11 cellular contexts compared by ENCODE assay signal in genomic region chr2:39838589-39838988, GRCh38. TPM values are rescaled to one million over a fixed set of nuclear protein-coding genes. Genes with fewer than 3 reads are reported as not detected.
A peak's percentile ranks its signal among the peaks of the same experiment; 100 is the strongest.
DNase-seq lines count a peak whose midpoint lies in the region; ATAC-seq, FAIRE-seq and TF ChIP-seq lines count a peak whose summit lies in the region.
"Had no signal": no experiment of that assay in that cellular context is flagged by ENCODE, and none has a peak within 500 bp of the region (broad histone marks: within the 10 kb centered on the region; RNA-seq: fewer than 3 reads in every experiment).

No MANE protein-coding gene starts in this region.

- TF ChIP-seq EP300 in GM12878 (IDR thresholded peaks at IDR 0.05; ENCODE audit: borderline replicate concordance in 1 of 2, control insufficient read depth in 1 of 2, low read depth in 2 of 2, low read length in 2 of 2): no peak
- no peak for TF ChIP-seq EP300 in tibial nerve (IDR thresholded peaks at IDR 0.05)

- DNase-seq in GM12878 (ENCODE audit: low read depth, low spot score): no peak
- no peak for DNase-seq in natural killer cell treated with Interleukin-12 subunit alpha and Interleukin-12 subunit beta and Interleukin-15 and Interleukin-18, amount 100 ng/mL, for 72 hours (ENCODE audit: low spot score)
- DNase-seq in putamen (ENCODE audit: low spot score): no peak
- DNase-seq in tibial nerve (ENCODE audit: low spot score in 2 of 2): no peak
- DNase-seq: NCI-H1092, NCI-H187 treated with DMSO at 0.1 percent for 48 hours had no signal

- H3K27ac ChIP-seq in BLaER1 treated with 17β-estradiol and CSF1 and Interleukin-3, amounts not matched to agents 10 nM and 100 nM: peak overlapping the region in 4 of 11 experiments; percentile 13 to 41 (median 28); a peak in 4 of 22 replicates
- H3K27ac ChIP-seq in GM12878 (ENCODE audit: control insufficient read depth, insufficient read depth): no peak overlapping the region
- H3K27ac ChIP-seq in tibial nerve: no peak overlapping the region

- TF ChIP-seq POLR2A in GM12878 (IDR thresholded peaks at IDR 0.05; ENCODE audit: low read depth, low read length) (no peak), tibial nerve (IDR thresholded peaks at IDR 0.05) (no peak)

- no peak overlapping the region for H3K4me3 ChIP-seq in BLaER1 treated with 17β-estradiol and CSF1 and Interleukin-3, amounts not matched to agents 10 nM and 100 nM
- H3K4me3 ChIP-seq in GM12878 (no peak overlapping the region), tibial nerve (no peak overlapping the region)

- no peak overlapping the region for H3K4me3 Mint-ChIP-seq in natural killer cell treated with Interleukin-12 subunit alpha and Interleukin-12 subunit beta and Interleukin-15 and Interleukin-18, amount 100 ng/mL, for 72 hours
- H3K4me3 Mint-ChIP-seq: CD4-positive, CD25-positive, alpha-beta regulatory T cell had no signal

- no peak overlapping the region for H3K27ac Mint-ChIP-seq in natural killer cell treated with Interleukin-12 subunit alpha and Interleukin-12 subunit beta and Interleukin-15 and Interleukin-18, amount 100 ng/mL, for 72 hours
- H3K27ac Mint-ChIP-seq: CD4-positive, CD25-positive, alpha-beta regulatory T cell had no signal

- POLR2A ChIA-PET in GM12878 (lab: Charles Lee): no interaction called here

- H3K36me3 Mint-ChIP-seq in natural killer cell treated with Interleukin-12 subunit alpha and Interleukin-12 subunit beta and Interleukin-15 and Interleukin-18, amount 100 ng/mL, for 72 hours: no peaks in the 10 kb centered on the region
- H3K36me3 Mint-ChIP-seq: CD4-positive, CD25-positive, alpha-beta regulatory T cell had no signal

- ATAC-seq in HG02642 (IDR thresholded peaks at IDR 0.05; ENCODE audit: poor library complexity, unreplicated experiment): peak; percentile 12
- peak; percentile 16; the same call in 2 of the 3 replicates for ATAC-seq in GM12878
- peak; percentile 32 to 33 for ATAC-seq in natural killer cell treated with Interleukin-12 subunit alpha and Interleukin-12 subunit beta and Interleukin-15 and Interleukin-18, amount 100 ng/mL, for 72 hours
- ATAC-seq in HG03159 (IDR thresholded peaks at IDR 0.05; ENCODE audit: unreplicated experiment): no peak
- ATAC-seq in HG02763 (IDR thresholded peaks at IDR 0.05; ENCODE audit: unreplicated experiment): no peak

- 73% methylated on average over 3 of the region's 3 CpGs for WGBS in GM12878 (ENCODE audit: insufficient coverage, insufficient replicate concordance, low lambda C conversion rate, missing lambda C conversion rate)
- WGBS in tibial nerve, 2 donors: 86 to 87% methylated on average over 3 of the region's 3 CpGs

- H3K4me2 ChIP-seq in BLaER1 treated with 17β-estradiol and CSF1 and Interleukin-3, amounts not matched to agents 10 nM and 100 nM: peak overlapping the region in 8 of 11 experiments; percentile 29 to 64 (median 53); a peak in 15 of 22 replicates
- no peak overlapping the region for H3K4me2 ChIP-seq in GM12878 (ENCODE audit: control insufficient read depth, insufficient read depth)

- TF ChIP-seq RAD21 in GM12878 (IDR thresholded peaks at IDR 0.05; ENCODE audit: insufficient read depth, low read depth, low read length): no peak

- H3K27me3 Mint-ChIP-seq in natural killer cell treated with Interleukin-12 subunit alpha and Interleukin-12 subunit beta and Interleukin-15 and Interleukin-18, amount 100 ng/mL, for 72 hours: peaks cover 0 to 21% of the 10 kb centered on the region in 2 donors

- H4K20me1 ChIP-seq in BLaER1 treated with 17β-estradiol and CSF1 and Interleukin-3, amounts not matched to agents 10 nM and 100 nM: no peaks in the 10 kb centered on the region
- no peaks in the 10 kb centered on the region for H4K20me1 ChIP-seq in GM12878 (ENCODE audit: control insufficient read depth, insufficient read depth)

- intact Hi-C loops in GM12878 (cut with micrococcal nuclease; ENCODE audit: unreplicated experiment): no loop called here

- CTCF ChIA-PET in GM12878 (lab: Yijun Ruan, JAX): interaction anchor here (1.1 to 2.1 kb wide), 3 partner anchors 10 to 64 kb away, joined by 3 to 9 read pairs (median 6); no protein-coding TSS in a partner anchor

- peaks cover 0 to 24% (median 17%) of the 10 kb centered on the region in 10 experiments; a peak in 13 of 20 replicates for H3K4me1 ChIP-seq in BLaER1 treated with 17β-estradiol and CSF1 and Interleukin-3, amounts not matched to agents 10 nM and 100 nM
- H3K4me1 ChIP-seq in GM12878 (ENCODE audit: control insufficient read depth, insufficient read depth, low read length) (no peaks in the 10 kb centered on the region), tibial nerve (no peaks in the 10 kb centered on the region)

- FAIRE-seq in GM12878 (lab: Jason Lieb, UNC): no peak

- SMC1A ChIA-PET in GM12878 (lab: Charles Lee; ENCODE audit: uncharacterized antibody, unreplicated experiment): interaction anchor here (1.4 kb wide), 1 partner anchor 716 kb away, joined by 4 read pairs; no protein-coding TSS in a partner anchor

- in situ Hi-C loops in GM12878 (cut with MboI): no loop called here

- RAD21 ChIA-PET in GM12878 (lab: Charles Lee; ENCODE audit: unreplicated experiment): interaction anchor here (0.9 kb wide), 1 partner anchor 13 kb away, joined by 3 read pairs; no protein-coding TSS in a partner anchor

- no peaks in the 10 kb centered on the region for H3K27me3 ChIP-seq in BLaER1 treated with 17β-estradiol and CSF1 and Interleukin-3, amounts not matched to agents 10 nM and 100 nM
- H3K27me3 ChIP-seq in GM12878 (replicated peaks in 1 of 2; ENCODE audit: control insufficient read depth in 2 of 2, insufficient read depth in 2 of 2, low read length in 1 of 2) (no peaks in the 10 kb centered on the region), tibial nerve (no peaks in the 10 kb centered on the region)

- H3K9me3 Mint-ChIP-seq in natural killer cell treated with Interleukin-12 subunit alpha and Interleukin-12 subunit beta and Interleukin-15 and Interleukin-18, amount 100 ng/mL, for 72 hours: no peaks in the 10 kb centered on the region

- no peak overlapping the region for H3K9ac ChIP-seq in BLaER1 treated with 17β-estradiol and CSF1 and Interleukin-3, amounts not matched to agents 10 nM and 100 nM
- no peak overlapping the region for H3K9ac ChIP-seq in GM12878 (ENCODE audit: control insufficient read depth, insufficient read depth, low read length)

- TF ChIP-seq CTCF in GM12878 (IDR thresholded peaks at IDR 0.05 in 2 of 3, conservative IDR thresholded peaks at IDR 0.05 in 1 of 3; ENCODE audit: control insufficient read depth in 2 of 3, extremely low read depth in 1 of 3, insufficient read depth in 1 of 3, low read depth in 3 of 3, low read length in 3 of 3) (no peak), tibial nerve (IDR thresholded peaks at IDR 0.05) (no peak)

- no peaks in the 10 kb centered on the region for H3K79me2 ChIP-seq in GM12878 (ENCODE audit: control insufficient read depth, insufficient read depth, low read length)

- H3K4me1 Mint-ChIP-seq in natural killer cell treated with Interleukin-12 subunit alpha and Interleukin-12 subunit beta and Interleukin-15 and Interleukin-18, amount 100 ng/mL, for 72 hours (ENCODE audit: low read depth in 2 of 2): no peaks in the 10 kb centered on the region
- H3K4me1 Mint-ChIP-seq: CD4-positive, CD25-positive, alpha-beta regulatory T cell had no signal

- no TSS peak for BruUV-seq in GM12878 (replicated peaks; lab: Mats Ljungman, UMichigan)

- H3K9me3 ChIP-seq in BLaER1 treated with 17β-estradiol and CSF1 and Interleukin-3, amounts not matched to agents 10 nM and 100 nM (replicated peaks in 1 of 11): peaks cover 28 to 46% (median 34%) of the 10 kb centered on the region in 11 experiments
- no peaks in the 10 kb centered on the region for H3K9me3 ChIP-seq in GM12878 (replicated peaks; ENCODE audit: control insufficient read depth, insufficient read depth, low read length)
- peaks cover 0 to 22% (median 5%) of the 10 kb centered on the region in 4 donors for H3K9me3 ChIP-seq in tibial nerve

- H3K36me3 ChIP-seq in BLaER1 treated with 17β-estradiol and CSF1 and Interleukin-3, amounts not matched to agents 10 nM and 100 nM: peaks cover 0 to 2% (median 0%) of the 10 kb centered on the region in 11 experiments; a peak in 1 of 22 replicates
- H3K36me3 ChIP-seq in GM12878 (ENCODE audit: control insufficient read depth in 2 of 2, insufficient read depth in 2 of 2, low read length in 1 of 2) (no peaks in the 10 kb centered on the region), tibial nerve (no peaks in the 10 kb centered on the region)

- no peak overlapping the region for H2AFZ ChIP-seq in GM12878 (ENCODE audit: control insufficient read depth, low read depth, low read length)

TF ChIP-seq in GM12878, 131 proteins besides CTCF, POLR2A, EP300 and RAD21 (continues in another document):
- no peak for TF ChIP-seq ZNF24 (IDR thresholded peaks at IDR 0.05)
- no peak for TF ChIP-seq ZNF622 (IDR thresholded peaks at IDR 0.05)
- TF ChIP-seq ZZZ3 (IDR thresholded peaks at IDR 0.05; ENCODE audit: control insufficient read depth, insufficient read length, low read depth): no peak
- no peak for TF ChIP-seq ATF3 (IDR thresholded peaks at IDR 0.05; ENCODE audit: borderline replicate concordance, extremely low read depth, low read depth, low read length)
- no peak for TF ChIP-seq RCOR1 (conservative IDR thresholded peaks at IDR 0.05; ENCODE audit: low read depth, low read length)

RNA-seq across cellular contexts. Expression of gene THUMPD2, which starts 59.5 kb away (rescaled TPM):
- total RNA-seq in GM12878 (2013; cell fraction: nucleolus; rRNA removed): 45.6 and 47.7 TPM in 2 replicates
- total RNA-seq in GM12878 (2014; rRNA removed): 13.7 and 17.8 TPM in 2 replicates
- 18.3 and 19.7 TPM in 2 replicates for total RNA-seq in GM12878 (2014; rRNA removed; fragmentation: Illumina TruSeq; extraction: Trizol)
- total RNA-seq in GM12878 (2021): 10.3 and 10.7 TPM in 2 replicates
- 10.2 TPM for polyA plus RNA-seq in GM12878 (2011; ENCODE audit: low read depth)
- polyA plus RNA-seq in GM12878 (2011; rRNA removed): 19.3 and 28.5 TPM in 2 replicates
- 5.6 and 6.5 TPM in 2 replicates for polyA plus RNA-seq in GM12878 (2011; cell fraction: cytosol; rRNA removed)
- polyA plus RNA-seq in GM12878 (2011; cell fraction: nucleus; rRNA removed): 15.4 and 17.9 TPM in 2 replicates
- polyA plus RNA-seq in GM12878 (2012): 11.7 and 12.6 TPM in 2 replicates
- 17.3 and 23.4 TPM in 2 replicates for polyA plus RNA-seq in GM12878 (2014; fragmentation: Illumina TruSeq; extraction: Trizol)
- 1 to 10 TPM; 6.7 to 9.4 TPM for polyA plus RNA-seq in GM12878 (2014; fragmentation: Nextera tagmentation; extraction: Ambion mirVana)
- 13.6 and 17.0 TPM in 2 replicates for polyA plus RNA-seq in GM12878 (2014; rRNA removed)
- 10 to 100 TPM; 12.3 to 14.0 TPM for polyA plus RNA-seq in GM12878 (2016; fragmentation: Nextera tagmentation; extraction: Ambion mirVana)
- 9.0 and 12.3 TPM in 2 replicates for polyA minus RNA-seq in GM12878 (2011; rRNA and poly(A)+ RNA removed)
- 1.3 and 5.1 TPM in 2 replicates for polyA minus RNA-seq in GM12878 (2011; cell fraction: cytosol; rRNA and poly(A)+ RNA removed)
- 30.3 and 30.7 TPM in 2 replicates for polyA minus RNA-seq in GM12878 (2011; cell fraction: nucleus; rRNA and poly(A)+ RNA removed)
- 10 to 100 TPM in 1 of 2 donors, 1 to 10 TPM in 1; 9.9 to 26.1 TPM for total RNA-seq in natural killer cell treated with Interleukin-12 subunit alpha and Interleukin-12 subunit beta and Interleukin-15 and Interleukin-18, amount 100 ng/mL, for 72 hours
- total RNA-seq in tibial nerve: 10 to 100 TPM; 12.0 to 23.7 (median 16.1) TPM

Comparison
In these comparisons a context has a peak if more than half of its experiments do, and no peak if none do; other contexts are left out.
1. ATAC-seq: peak in HG02642 (single experiment), GM12878 (single experiment) and natural killer cell treated with Interleukin-12 subunit alpha and Interleukin-12 subunit beta and Interleukin-15 and Interleukin-18, amount 100 ng/mL, for 72 hours (2 of 2); none in HG03159 (single experiment) and HG02763 (single experiment).